In the genomic region with DNA sequence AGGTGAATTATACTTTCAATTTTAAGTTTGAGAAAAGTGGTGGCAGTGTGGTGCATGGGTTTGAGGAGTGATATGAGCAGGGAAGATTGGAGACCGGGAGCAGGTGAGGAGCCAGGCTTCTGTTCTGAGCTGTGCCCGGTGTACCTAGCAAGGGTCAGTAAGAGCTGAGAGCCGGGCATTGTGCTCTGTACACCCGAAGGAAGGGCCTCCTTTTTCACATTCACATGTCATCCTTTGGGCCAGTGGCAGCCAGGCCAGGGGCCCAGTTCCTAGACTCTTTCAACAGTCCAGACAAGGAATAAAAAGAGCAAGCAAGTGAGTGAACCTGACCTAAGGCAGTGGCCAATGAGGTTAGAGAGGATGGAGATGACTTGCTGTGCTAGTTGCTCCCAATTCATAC, we compare ENCODE assay signal across 3 cellular contexts.
TF ChIP-seq lines count a peak whose summit lies in the region.

No MANE protein-coding gene starts in this region.

TF ChIP-seq in A549, 52 proteins besides CTCF, POLR2A, EP300 and RAD21 (continued from another document and continues in another):
- TF ChIP-seq CBX2 (IDR thresholded peaks at IDR 0.05; ENCODE audit: borderline replicate concordance, low read depth) (no peak), E2F6 (IDR thresholded peaks at IDR 0.05; ENCODE audit: borderline replicate concordance, low read depth) (no peak), JUNB (IDR thresholded peaks at IDR 0.05) (no peak), ESRRA (IDR thresholded peaks at IDR 0.05; ENCODE audit: borderline replicate concordance, low read length) (no peak), ATOH8 (CRISPR knock-in tag; IDR thresholded peaks at IDR 0.05; ENCODE audit: low read depth) (no peak), BCL3 (IDR thresholded peaks at IDR 0.05) (no peak), SREBF2 (IDR thresholded peaks at IDR 0.05) (no peak), KDM5A (IDR thresholded peaks at IDR 0.05) (no peak), NPAS2 (CRISPR knock-in tag; IDR thresholded peaks at IDR 0.05; ENCODE audit: borderline replicate concordance) (no peak), BHLHE40 (IDR thresholded peaks at IDR 0.05; ENCODE audit: low read depth, low read length) (no peak), MAFK (IDR thresholded peaks at IDR 0.05; ENCODE audit: partially characterized antibody) (no peak), HOXB5 (CRISPR knock-in tag; IDR thresholded peaks at IDR 0.05) (no peak), HOXA7 (CRISPR knock-in tag; IDR thresholded peaks at IDR 0.05) (no peak), HOXB13 (CRISPR knock-in tag; IDR thresholded peaks at IDR 0.05; ENCODE audit: low read depth) (no peak)
- TF ChIP-seq, protein P1, sequence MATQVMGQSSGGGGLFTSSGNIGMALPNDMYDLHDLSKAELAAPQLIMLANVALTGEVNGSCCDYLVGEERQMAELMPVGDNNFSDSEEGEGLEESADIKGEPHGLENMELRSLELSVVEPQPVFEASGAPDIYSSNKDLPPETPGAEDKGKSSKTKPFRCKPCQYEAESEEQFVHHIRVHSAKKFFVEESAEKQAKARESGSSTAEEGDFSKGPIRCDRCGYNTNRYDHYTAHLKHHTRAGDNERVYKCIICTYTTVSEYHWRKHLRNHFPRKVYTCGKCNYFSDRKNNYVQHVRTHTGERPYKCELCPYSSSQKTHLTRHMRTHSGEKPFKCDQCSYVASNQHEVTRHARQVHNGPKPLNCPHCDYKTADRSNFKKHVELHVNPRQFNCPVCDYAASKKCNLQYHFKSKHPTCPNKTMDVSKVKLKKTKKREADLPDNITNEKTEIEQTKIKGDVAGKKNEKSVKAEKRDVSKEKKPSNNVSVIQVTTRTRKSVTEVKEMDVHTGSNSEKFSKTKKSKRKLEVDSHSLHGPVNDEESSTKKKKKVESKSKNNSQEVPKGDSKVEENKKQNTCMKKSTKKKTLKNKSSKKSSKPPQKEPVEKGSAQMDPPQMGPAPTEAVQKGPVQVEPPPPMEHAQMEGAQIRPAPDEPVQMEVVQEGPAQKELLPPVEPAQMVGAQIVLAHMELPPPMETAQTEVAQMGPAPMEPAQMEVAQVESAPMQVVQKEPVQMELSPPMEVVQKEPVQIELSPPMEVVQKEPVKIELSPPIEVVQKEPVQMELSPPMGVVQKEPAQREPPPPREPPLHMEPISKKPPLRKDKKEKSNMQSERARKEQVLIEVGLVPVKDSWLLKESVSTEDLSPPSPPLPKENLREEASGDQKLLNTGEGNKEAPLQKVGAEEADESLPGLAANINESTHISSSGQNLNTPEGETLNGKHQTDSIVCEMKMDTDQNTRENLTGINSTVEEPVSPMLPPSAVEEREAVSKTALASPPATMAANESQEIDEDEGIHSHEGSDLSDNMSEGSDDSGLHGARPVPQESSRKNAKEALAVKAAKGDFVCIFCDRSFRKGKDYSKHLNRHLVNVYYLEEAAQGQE (IDR thresholded peaks at IDR 0.05) = no peak

TF ChIP-seq in HCT116, 20 proteins besides CTCF, POLR2A, EP300 and RAD21:
- TF ChIP-seq, protein P2, sequence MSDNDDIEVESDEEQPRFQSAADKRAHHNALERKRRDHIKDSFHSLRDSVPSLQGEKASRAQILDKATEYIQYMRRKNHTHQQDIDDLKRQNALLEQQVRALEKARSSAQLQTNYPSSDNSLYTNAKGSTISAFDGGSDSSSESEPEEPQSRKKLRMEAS (IDR thresholded peaks at IDR 0.05) = no peak
- TF ChIP-seq CBX3 (IDR thresholded peaks at IDR 0.05; ENCODE audit: low read depth) (no peak), CEBPB (IDR thresholded peaks at IDR 0.05; ENCODE audit: low read depth) (no peak), TCF7L2 (IDR thresholded peaks at IDR 0.05; ENCODE audit: borderline replicate concordance, extremely low read depth, insufficient read depth, insufficient read length) (no peak), ZFX (IDR thresholded peaks at IDR 0.05) (no peak), POLR2AphosphoS5 (IDR thresholded peaks at IDR 0.05; ENCODE audit: low read depth, low read length) (no peak), FOSL1 (IDR thresholded peaks at IDR 0.05; ENCODE audit: low read depth) (no peak), ZBTB33 (IDR thresholded peaks at IDR 0.05; ENCODE audit: extremely low read depth, insufficient replicate concordance, low read length) (no peak), SIN3A (IDR thresholded peaks at IDR 0.05; ENCODE audit: low read depth) (no peak), ELF1 (IDR thresholded peaks at IDR 0.05; ENCODE audit: borderline replicate concordance, low read depth) (no peak), EZH2phosphoT487 (IDR thresholded peaks at IDR 0.05; ENCODE audit: borderline replicate concordance) (no peak), ZNF274 (IDR thresholded peaks at IDR 0.05; ENCODE audit: low read depth, low read length) (no peak), EZH2 (IDR thresholded peaks at IDR 0.05) (no peak), SRF (IDR thresholded peaks at IDR 0.05; ENCODE audit: low read depth) (no peak), SP1 (IDR thresholded peaks at IDR 0.05; ENCODE audit: low read depth) (no peak)
- TF ChIP-seq, protein P1 (IDR thresholded peaks at IDR 0.05; ENCODE audit: low read depth) = no peak
- TF ChIP-seq, protein P3, sequence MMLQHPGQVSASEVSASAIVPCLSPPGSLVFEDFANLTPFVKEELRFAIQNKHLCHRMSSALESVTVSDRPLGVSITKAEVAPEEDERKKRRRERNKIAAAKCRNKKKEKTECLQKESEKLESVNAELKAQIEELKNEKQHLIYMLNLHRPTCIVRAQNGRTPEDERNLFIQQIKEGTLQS (IDR thresholded peaks at IDR 0.05) = no peak

TF ChIP-seq in WTC11, 78 proteins besides CTCF, POLR2A, EP300 and RAD21 (continued from another document):
- TF ChIP-seq, protein P4, sequence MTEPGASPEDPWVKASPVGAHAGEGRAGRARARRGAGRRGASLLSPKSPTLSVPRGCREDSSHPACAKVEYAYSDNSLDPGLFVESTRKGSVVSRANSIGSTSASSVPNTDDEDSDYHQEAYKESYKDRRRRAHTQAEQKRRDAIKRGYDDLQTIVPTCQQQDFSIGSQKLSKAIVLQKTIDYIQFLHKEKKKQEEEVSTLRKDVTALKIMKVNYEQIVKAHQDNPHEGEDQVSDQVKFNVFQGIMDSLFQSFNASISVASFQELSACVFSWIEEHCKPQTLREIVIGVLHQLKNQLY (CRISPR knock-in tag; IDR thresholded peaks at IDR 0.05) = no peak
- no peak for TF ChIP-seq ZBTB21 (CRISPR knock-in tag; IDR thresholded peaks at IDR 0.05; ENCODE audit: borderline replicate concordance)
- TF ChIP-seq, protein P2 (CRISPR knock-in tag; IDR thresholded peaks at IDR 0.05) = no peak
- TF ChIP-seq OVOL2 (CRISPR knock-in tag; IDR thresholded peaks at IDR 0.05; ENCODE audit: borderline replicate concordance) = no peak
- no peak for TF ChIP-seq NR1H2 (CRISPR knock-in tag; IDR thresholded peaks at IDR 0.05)
- TF ChIP-seq ELF4 (CRISPR knock-in tag; IDR thresholded peaks at IDR 0.05; ENCODE audit: low read depth) = no peak
- no peak for TF ChIP-seq SP1 (CRISPR knock-in tag; conservative IDR thresholded peaks at IDR 0.05)
- no peak for TF ChIP-seq HMGA2 (CRISPR knock-in tag; IDR thresholded peaks at IDR 0.05)
- TF ChIP-seq, protein P5, sequence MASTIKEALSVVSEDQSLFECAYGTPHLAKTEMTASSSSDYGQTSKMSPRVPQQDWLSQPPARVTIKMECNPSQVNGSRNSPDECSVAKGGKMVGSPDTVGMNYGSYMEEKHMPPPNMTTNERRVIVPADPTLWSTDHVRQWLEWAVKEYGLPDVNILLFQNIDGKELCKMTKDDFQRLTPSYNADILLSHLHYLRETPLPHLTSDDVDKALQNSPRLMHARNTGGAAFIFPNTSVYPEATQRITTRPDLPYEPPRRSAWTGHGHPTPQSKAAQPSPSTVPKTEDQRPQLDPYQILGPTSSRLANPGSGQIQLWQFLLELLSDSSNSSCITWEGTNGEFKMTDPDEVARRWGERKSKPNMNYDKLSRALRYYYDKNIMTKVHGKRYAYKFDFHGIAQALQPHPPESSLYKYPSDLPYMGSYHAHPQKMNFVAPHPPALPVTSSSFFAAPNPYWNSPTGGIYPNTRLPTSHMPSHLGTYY (CRISPR knock-in tag; IDR thresholded peaks at IDR 0.05) = no peak
- no peak for TF ChIP-seq ZNF532 (CRISPR knock-in tag; IDR thresholded peaks at IDR 0.05; ENCODE audit: borderline replicate concordance)
- TF ChIP-seq ZNF416 (CRISPR knock-in tag; IDR thresholded peaks at IDR 0.05) = no peak
- no peak for TF ChIP-seq ZMAT4 (CRISPR knock-in tag; IDR thresholded peaks at IDR 0.05)
- no peak for TF ChIP-seq AR (CRISPR knock-in tag; IDR thresholded peaks at IDR 0.05)
- TF ChIP-seq, protein P6, sequence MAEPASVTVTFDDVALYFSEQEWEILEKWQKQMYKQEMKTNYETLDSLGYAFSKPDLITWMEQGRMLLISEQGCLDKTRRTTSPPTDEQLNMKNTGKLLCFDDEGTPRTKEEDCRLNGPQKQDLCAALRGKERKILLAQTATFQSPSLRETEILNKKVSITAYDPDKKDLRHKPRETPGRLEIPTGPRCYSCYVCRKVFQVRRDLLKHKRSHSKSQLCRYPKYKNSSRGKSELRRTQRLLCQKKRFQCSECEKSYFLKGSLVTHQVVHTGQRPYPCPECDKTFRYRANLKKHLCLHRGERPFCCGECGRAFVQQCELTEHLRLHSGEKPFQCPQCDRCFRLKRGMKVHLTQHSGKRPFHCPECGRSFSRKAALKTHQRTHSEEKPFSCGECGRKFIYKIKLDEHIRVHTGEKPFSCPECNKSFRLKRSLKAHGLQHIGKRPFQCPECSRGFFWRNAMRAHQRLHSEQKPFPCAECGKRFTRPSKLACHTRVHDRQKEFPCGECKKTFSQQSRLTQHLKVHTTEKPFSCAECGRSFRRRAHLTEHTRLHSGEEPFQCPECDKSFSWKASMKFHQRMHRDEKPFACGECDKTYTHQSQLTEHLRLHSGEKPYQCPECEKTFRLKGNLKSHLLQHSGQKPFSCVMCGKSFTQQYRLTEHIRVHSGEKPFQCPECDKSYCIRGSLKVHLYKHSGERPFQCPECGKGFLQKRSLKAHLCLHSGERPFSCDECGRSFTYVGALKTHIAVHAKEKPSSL (CRISPR knock-in tag; conservative IDR thresholded peaks at IDR 0.05) = no peak
TF ChIP-seq in WTC11: peak in this region for 0.
